In the genomic region with DNA sequence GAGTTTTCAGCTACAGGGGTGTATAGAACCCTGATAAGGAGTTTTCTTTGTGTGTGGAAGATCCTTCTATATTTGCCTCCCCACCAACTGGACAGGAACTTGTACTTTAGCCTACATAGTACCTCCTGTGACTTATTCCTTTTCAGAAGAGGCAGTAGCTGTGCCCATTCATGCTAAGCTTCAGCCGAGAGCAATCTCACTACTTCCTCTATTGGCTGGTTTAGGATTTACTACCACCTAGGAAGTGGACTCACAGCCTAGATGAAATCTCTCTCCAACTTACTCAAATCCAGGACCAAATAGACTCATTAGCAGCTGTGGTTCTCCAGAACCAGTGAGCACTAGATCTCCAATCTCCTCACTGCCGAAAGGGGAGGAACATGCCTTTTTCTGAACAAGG, we compare ENCODE assay signal across 17 cellular contexts.
A peak's percentile ranks its signal among the peaks of the same experiment; 100 is the strongest.
DNase-seq lines count a peak whose midpoint lies in the region; ATAC-seq and TF ChIP-seq lines count a peak whose summit lies in the region.
"Had no signal": no experiment of that assay in that cellular context is flagged by ENCODE, and none has a peak within 500 bp of the region (broad histone marks: within the 10 kb centered on the region; RNA-seq: fewer than 3 reads in every experiment).

No MANE protein-coding gene starts in this region.

- H3K4me1 ChIP-seq in Loucy (ENCODE audit: insufficient read depth, low read length, poor library complexity, severe bottlenecking) (peaks cover 13% of the 10 kb centered on the region), neutrophil (ENCODE audit: control insufficient read depth in 1 of 2, insufficient read depth in 1 of 2, low read depth in 1 of 2, low read length in 1 of 2) (peaks cover 19 to 24% of the 10 kb centered on the region in 2 experiments)

- CTCF ChIA-PET in RWPE1 (lab: Yijun Ruan, JAX): no interaction called here

- H3K36me3 Mint-ChIP-seq in T-helper 2 cell treated with Interferon-gamma antibody and Interleukin-4, amounts not matched to agents 5 μg/mL and 100 μg/mL, for 36 hours (ENCODE audit: low read depth): peaks cover 14% of the 10 kb centered on the region

- H3K4me1 Mint-ChIP-seq in T-helper 2 cell treated with Interferon-gamma antibody and Interleukin-4, amounts not matched to agents 5 μg/mL and 100 μg/mL, for 36 hours (ENCODE audit: low read depth): peaks cover 23% of the 10 kb centered on the region

- no peaks in the 10 kb centered on the region for H3K9me2 ChIP-seq in Loucy (replicated peaks; ENCODE audit: low read depth, low read length)

- POLR2A ChIA-PET in RWPE1 (lab: Yijun Ruan, JAX; ENCODE audit: low non-redundant PET): no interaction called here

- no peaks in the 10 kb centered on the region for H3K27me3 Mint-ChIP-seq in T-helper 2 cell treated with Interferon-gamma antibody and Interleukin-4, amounts not matched to agents 5 μg/mL and 100 μg/mL, for 36 hours (ENCODE audit: low read depth)
- H3K27me3 Mint-ChIP-seq: activated T-cell treated with anti-CD3 and anti-CD28 coated beads, Interleukin-2, amount 50 U/mL, for 24 hours had no signal

- H3K4me3 Mint-ChIP-seq in T-helper 2 cell treated with Interferon-gamma antibody and Interleukin-4, amounts not matched to agents 5 μg/mL and 100 μg/mL, for 36 hours: peak overlapping the region; percentile 4
- H3K4me3 Mint-ChIP-seq: activated T-cell treated with anti-CD3 and anti-CD28 coated beads, Interleukin-2, amount 50 U/mL, for 24 hours had no signal

- no peaks in the 10 kb centered on the region for H3K9me3 Mint-ChIP-seq in T-helper 2 cell treated with Interferon-gamma antibody and Interleukin-4, amounts not matched to agents 5 μg/mL and 100 μg/mL, for 36 hours
- H3K9me3 Mint-ChIP-seq: activated T-cell treated with anti-CD3 and anti-CD28 coated beads, Interleukin-2, amount 50 U/mL, for 24 hours had no signal

- no peak overlapping the region for H2AFZ ChIP-seq in Loucy (ENCODE audit: low read length)

- H3K4me3 ChIP-seq in Loucy (ENCODE audit: low read length, poor library complexity, severe bottlenecking) (no peak overlapping the region), astrocyte of the cerebellum (ENCODE audit: low read depth, low read length) (no peak overlapping the region), neutrophil (ENCODE audit: low read depth in 1 of 2, low read length in 1 of 2) (no peak overlapping the region)
- H3K4me3 ChIP-seq: lung, ovary, Peyer's patch, uterus had no signal

- in situ Hi-C loops in astrocyte of the cerebellum (cut with HindIII; ENCODE audit: low sequenced_read_pairs): loop anchor here (25.0 kb wide), 1 partner anchor 251 kb away; a partner anchor contains a TSS

- TF ChIP-seq CTCF in Loucy (conservative IDR thresholded peaks at IDR 0.05; ENCODE audit: low read length) (0 out of 2 replicates have a peak, but pooled peaks have one; percentile 13), astrocyte of the cerebellum (IDR thresholded peaks at IDR 0.05; ENCODE audit: low read depth, low read length, missing control alignments) (peak; percentile 6), neutrophil (IDR thresholded peaks at IDR 0.05) (no peak), RWPE1 (conservative IDR thresholded peaks at IDR 0.05; ENCODE audit: low read depth) (no peak)

- no peak overlapping the region for H3K4me2 ChIP-seq in Loucy (ENCODE audit: low read depth, low read length, poor library complexity, severe bottlenecking)

- peaks cover 7% of the 10 kb centered on the region for H3K79me2 ChIP-seq in Loucy (ENCODE audit: insufficient read depth, low read length)

- H3K27me3 ChIP-seq in Loucy (ENCODE audit: insufficient read depth, low read length, poor library complexity, severe bottlenecking) (no peaks in the 10 kb centered on the region), neutrophil (no peaks in the 10 kb centered on the region)
- H3K27me3 ChIP-seq: ovary, Peyer's patch, uterus had no signal

- ATAC-seq in GM19395 (IDR thresholded peaks at IDR 0.05; ENCODE audit: unreplicated experiment): no peak

- H3K9ac ChIP-seq in Loucy (ENCODE audit: low read depth, low read length, poor library complexity, severe bottlenecking): no peak overlapping the region

- no peak overlapping the region for H3K27ac Mint-ChIP-seq in T-helper 2 cell treated with Interferon-gamma antibody and Interleukin-4, amounts not matched to agents 5 μg/mL and 100 μg/mL, for 36 hours
- H3K27ac Mint-ChIP-seq: activated T-cell treated with anti-CD3 and anti-CD28 coated beads, Interleukin-2, amount 50 U/mL, for 24 hours had no signal

- H3K9me3 ChIP-seq in Loucy (ENCODE audit: insufficient read depth, low read depth, low read length) (no peaks in the 10 kb centered on the region), neutrophil (no peaks in the 10 kb centered on the region)
- H3K9me3 ChIP-seq: ovary, Peyer's patch, uterus had no signal

- peaks cover 4% of the 10 kb centered on the region for H4K20me1 ChIP-seq in Loucy (ENCODE audit: insufficient read depth, low read length, poor library complexity, severe bottlenecking)

- peak overlapping the region; percentile 41 for H3K27ac ChIP-seq in neutrophil
- no peak overlapping the region for H3K27ac ChIP-seq in RWPE1
- H3K27ac ChIP-seq: ovary, Peyer's patch, uterus, WERI-Rb-1 had no signal

- H3K36me3 ChIP-seq in Loucy (ENCODE audit: insufficient read depth, low read length) (no peaks in the 10 kb centered on the region), neutrophil (no peaks in the 10 kb centered on the region)
- H3K36me3 ChIP-seq: ovary, uterus had no signal

- DNase-seq in T-helper 2 cell treated with Interferon-gamma antibody and Interleukin-4, amounts not matched to agents 5 μg/mL and 100 μg/mL, for 36 hours (ENCODE audit: low spot score): no peak
- no peak for DNase-seq in T-helper 2 cell
- DNase-seq in astrocyte of the cerebellum (ENCODE audit: low read depth): no peak
- no peak for DNase-seq in RWPE1 (ENCODE audit: low spot score)
- no peak for DNase-seq in NCI-H510A treated with DMSO at 0.1 percent for 48 hours (lab: John Stamatoyannopoulos, UW)
- DNase-seq: activated T-cell treated with anti-CD3 and anti-CD28 coated beads, Interleukin-2, amount 50 U/mL, for 24 hours; DMS153; hippocampal formation; ovary; Peyer's patch; stimulated activated CD4-positive, alpha-beta T cell treated with anti-CD3 and anti-CD28 coated beads, Interleukin-15, amount 100 ng/mL, for 24 hours; uterus; WERI-Rb-1 had no signal

- H3F3A ChIP-seq in Loucy (ENCODE audit: low read depth): no peaks in the 10 kb centered on the region

Comparison
In these comparisons a context has a peak if more than half of its experiments do, and no peak if none do; other contexts are left out.
1. CTCF ChIP-seq: peak in Loucy (single experiment) and astrocyte of the cerebellum (single experiment); none in neutrophil (single experiment) and RWPE1 (single experiment).